12 cellular contexts compared by ENCODE assay signal in genomic region chr17:38889745-38890409, GRCh38. TPM values are rescaled to one million over a fixed set of nuclear protein-coding genes. Genes with fewer than 3 reads are reported as not detected.
A peak's percentile ranks its signal among the peaks of the same experiment; 100 is the strongest.
DNase-seq lines count a peak whose midpoint lies in the region; ATAC-seq and TF ChIP-seq lines count a peak whose summit lies in the region.
"Had no signal": no experiment of that assay in that cellular context is flagged by ENCODE, and none has a peak within 500 bp of the region (broad histone marks: within the 10 kb centered on the region; RNA-seq: fewer than 3 reads in every experiment).

No MANE protein-coding gene starts in this region.

- intact Hi-C loops in natural killer cell (cut with micrococcal nuclease): loop anchor here (2.0 kb wide), 1 partner anchor 19 kb away; the partner anchor contains the start of gene LASP1

- peaks cover 8 to 18% of the 10 kb centered on the region in 2 donors for H3K36me3 Mint-ChIP-seq in activated naive CD4-positive, alpha-beta T cell treated with anti-CD3 and anti-CD28 coated beads, Interleukin-2, amount 50 U/mL, for 72 hours
- H3K36me3 Mint-ChIP-seq in natural killer cell (no peaks in the 10 kb centered on the region), progenitor cell of endocrine pancreas (ENCODE audit: insufficient read depth) (peaks cover 2% of the 10 kb centered on the region)

- H3K9me3 ChIP-seq in BLaER1 treated with 17β-estradiol and CSF1 and Interleukin-3, amounts not matched to agents 10 nM and 100 nM (replicated peaks in 1 of 11): no peaks in the 10 kb centered on the region
- no peaks in the 10 kb centered on the region for H3K9me3 ChIP-seq in DND-41 (ENCODE audit: insufficient read depth, low read length, severe bottlenecking)

- no peak for DNase-seq in DND-41
- no peak for DNase-seq in activated naive CD4-positive, alpha-beta T cell treated with anti-CD3 and anti-CD28 coated beads, Interleukin-2, amount 50 U/mL, for 72 hours (ENCODE audit: low spot score in 2 of 2)
- DNase-seq in natural killer cell: no peak
- no peak for DNase-seq in progenitor cell of endocrine pancreas (ENCODE audit: low spot score, unreplicated experiment)
- DNase-seq in NCI-H1417 (lab: John Stamatoyannopoulos, UW): no peak
- DNase-seq: NCI-H2029 treated with DMSO at 0.1 percent for 48 hours; stimulated activated CD4-positive, alpha-beta T cell treated with anti-CD3 and anti-CD28 coated beads, Interleukin-2, amount 100 ng/mL, for 24 hours had no signal

- peak overlapping the region; percentile 56 to 74 for H3K27ac Mint-ChIP-seq in activated naive CD4-positive, alpha-beta T cell treated with anti-CD3 and anti-CD28 coated beads, Interleukin-2, amount 50 U/mL, for 72 hours
- H3K27ac Mint-ChIP-seq in natural killer cell (peak overlapping the region; percentile 90 to 92), progenitor cell of endocrine pancreas (no peak overlapping the region)

- H3K4me1 ChIP-seq in BLaER1 treated with 17β-estradiol and CSF1 and Interleukin-3, amounts not matched to agents 10 nM and 100 nM: peaks cover 63 to 100% (median 90%) of the 10 kb centered on the region in 10 experiments
- H3K4me1 ChIP-seq in DND-41 (ENCODE audit: insufficient read depth, low read length): no peaks in the 10 kb centered on the region; the same call in 1 of the 2 replicates

- peak overlapping the region in 8 of 11 experiments; percentile 8 to 56 (median 32); a peak in 11 of 22 replicates for H3K27ac ChIP-seq in BLaER1 treated with 17β-estradiol and CSF1 and Interleukin-3, amounts not matched to agents 10 nM and 100 nM
- H3K27ac ChIP-seq in DND-41 (ENCODE audit: low read length): 0 out of 2 replicates have a peak overlapping the region, but pooled peaks have one; percentile 19
- H3K27ac ChIP-seq: C4-2B had no signal

- H3K27me3 Mint-ChIP-seq in natural killer cell (ENCODE audit: low read depth in 2 of 2) (no peaks in the 10 kb centered on the region), progenitor cell of endocrine pancreas (no peaks in the 10 kb centered on the region)

- H3K27me3 ChIP-seq in BLaER1 treated with 17β-estradiol and CSF1 and Interleukin-3, amounts not matched to agents 10 nM and 100 nM: no peaks in the 10 kb centered on the region
- no peaks in the 10 kb centered on the region for H3K27me3 ChIP-seq in DND-41 (ENCODE audit: insufficient read depth, low read length, poor library complexity)

- peak overlapping the region in 6 of 11 experiments; percentile 2 to 95 (median 44); a peak in 11 of 22 replicates for H3K4me2 ChIP-seq in BLaER1 treated with 17β-estradiol and CSF1 and Interleukin-3, amounts not matched to agents 10 nM and 100 nM
- H3K4me2 ChIP-seq in DND-41 (ENCODE audit: insufficient read depth, low read length): no peak overlapping the region

- peaks cover 27 to 98% (median 50%) of the 10 kb centered on the region in 11 experiments; a peak in 20 of 22 replicates for H4K20me1 ChIP-seq in BLaER1 treated with 17β-estradiol and CSF1 and Interleukin-3, amounts not matched to agents 10 nM and 100 nM
- H4K20me1 ChIP-seq in DND-41 (ENCODE audit: insufficient read depth, low read length): peaks cover 48% of the 10 kb centered on the region

- no peaks in the 10 kb centered on the region for H3K9me3 Mint-ChIP-seq in activated naive CD4-positive, alpha-beta T cell treated with anti-CD3 and anti-CD28 coated beads, Interleukin-2, amount 50 U/mL, for 72 hours
- H3K9me3 Mint-ChIP-seq in natural killer cell (no peaks in the 10 kb centered on the region), progenitor cell of endocrine pancreas (ENCODE audit: low read depth) (no peaks in the 10 kb centered on the region)

- H2AFZ ChIP-seq in DND-41 (ENCODE audit: low read depth, low read length): no peak overlapping the region

- TF ChIP-seq CTCF in DND-41 (IDR thresholded peaks at IDR 0.05; ENCODE audit: borderline replicate concordance, extremely low read depth, low read length, poor library complexity, severe bottlenecking) (no peak), natural killer cell (IDR thresholded peaks at IDR 0.05) (no peak), progenitor cell of endocrine pancreas (IDR thresholded peaks at IDR 0.05; ENCODE audit: unreplicated experiment) (no peak)

- ATAC-seq in DND-41 (ENCODE audit: insufficient read depth, low read depth) (no peak), natural killer cell (no peak), HG03520 (IDR thresholded peaks at IDR 0.05; ENCODE audit: unreplicated experiment) (no peak), GM21515 (IDR thresholded peaks at IDR 0.05; ENCODE audit: unreplicated experiment) (no peak)
- ATAC-seq in activated naive CD4-positive, alpha-beta T cell treated with anti-CD3 and anti-CD28 coated beads, Interleukin-2, amount 50 U/mL, for 72 hours: no peak
- ATAC-seq: Right ventricle myocardium inferior had no signal

- H3K4me1 Mint-ChIP-seq in natural killer cell (peaks cover 91 to 93% of the 10 kb centered on the region in 2 donors), progenitor cell of endocrine pancreas (ENCODE audit: low read depth) (peaks cover 13% of the 10 kb centered on the region)

- peaks cover 61 to 97% (median 91%) of the 10 kb centered on the region in 11 experiments for H3K36me3 ChIP-seq in BLaER1 treated with 17β-estradiol and CSF1 and Interleukin-3, amounts not matched to agents 10 nM and 100 nM
- peaks cover 91% of the 10 kb centered on the region for H3K36me3 ChIP-seq in DND-41 (ENCODE audit: insufficient read depth, low read length)

- peaks cover 49% of the 10 kb centered on the region for H3K79me2 ChIP-seq in DND-41 (ENCODE audit: insufficient read depth, low read length)

- H3K4me3 Mint-ChIP-seq in natural killer cell: peak overlapping the region; percentile 39
- no peak overlapping the region for H3K4me3 Mint-ChIP-seq in progenitor cell of endocrine pancreas (ENCODE audit: low read depth)

- H3K9ac ChIP-seq in BLaER1 treated with 17β-estradiol and CSF1 and Interleukin-3, amounts not matched to agents 10 nM and 100 nM: peak overlapping the region in 6 of 11 experiments; percentile 4 to 56 (median 36); a peak in 5 of 22 replicates
- H3K9ac ChIP-seq in DND-41 (ENCODE audit: low read depth, low read length): no peak overlapping the region

- no peak overlapping the region for H3K4me3 ChIP-seq in BLaER1 treated with 17β-estradiol and CSF1 and Interleukin-3, amounts not matched to agents 10 nM and 100 nM
- H3K4me3 ChIP-seq in DND-41 (ENCODE audit: low read depth in 1 of 2, low read length in 2 of 2): no peak overlapping the region

RNA-seq across cellular contexts. Expression of gene LASP1, which starts 20.0 kb away (rescaled TPM):
- total RNA-seq in activated naive CD4-positive, alpha-beta T cell treated with anti-CD3 and anti-CD28 coated beads, Interleukin-2, amount 50 U/mL, for 72 hours: 100 to 1,000 TPM; 141 to 185 TPM
- total RNA-seq in natural killer cell (100 to 1,000 TPM; 293 to 363 (median 340) TPM), progenitor cell of endocrine pancreas (134 and 135 TPM in 2 replicates)

RNA-seq across cellular contexts. Expression of gene RPL23, which starts 36.4 kb away (rescaled TPM):
- 1,000 to 10,000 TPM; 1,602 to 2,658 TPM for total RNA-seq in activated naive CD4-positive, alpha-beta T cell treated with anti-CD3 and anti-CD28 coated beads, Interleukin-2, amount 50 U/mL, for 72 hours
- 100 to 1,000 TPM; 752 to 934 (median 923) TPM for total RNA-seq in natural killer cell
- total RNA-seq in progenitor cell of endocrine pancreas: 1,623 and 1,642 TPM in 2 replicates
